In genomic region chr6:11110921-11111768, GRCh38 we compare ENCODE assay signal across 18 cellular contexts. TPM values are rescaled to one million over a fixed set of nuclear protein-coding genes. Genes with fewer than 3 reads are reported as not detected.
DNase-seq lines count a peak whose midpoint lies in the region; ATAC-seq and TF ChIP-seq lines count a peak whose summit lies in the region.
"Had no signal": no experiment of that assay in that cellular context is flagged by ENCODE, and none has a peak within 500 bp of the region (broad histone marks: within the 10 kb centered on the region; RNA-seq: fewer than 3 reads in every experiment).

A gene with protein sequence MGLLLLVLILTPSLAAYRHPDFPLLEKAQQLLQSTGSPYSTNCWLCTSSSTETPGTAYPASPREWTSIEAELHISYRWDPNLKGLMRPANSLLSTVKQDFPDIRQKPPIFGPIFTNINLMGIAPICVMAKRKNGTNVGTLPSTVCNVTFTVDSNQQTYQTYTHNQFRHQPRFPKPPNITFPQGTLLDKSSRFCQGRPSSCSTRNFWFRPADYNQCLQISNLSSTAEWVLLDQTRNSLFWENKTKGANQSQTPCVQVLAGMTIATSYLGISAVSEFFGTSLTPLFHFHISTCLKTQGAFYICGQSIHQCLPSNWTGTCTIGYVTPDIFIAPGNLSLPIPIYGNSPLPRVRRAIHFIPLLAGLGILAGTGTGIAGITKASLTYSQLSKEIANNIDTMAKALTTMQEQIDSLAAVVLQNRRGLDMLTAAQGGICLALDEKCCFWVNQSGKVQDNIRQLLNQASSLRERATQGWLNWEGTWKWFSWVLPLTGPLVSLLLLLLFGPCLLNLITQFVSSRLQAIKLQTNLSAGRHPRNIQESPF (minus strand): TSS chr6:11111725. CDS start chr6:11105310, 6,415 bp downstream.

- no peaks in the 10 kb centered on the region for H3K36me3 ChIP-seq in esophagus muscularis mucosa
- no peaks in the 10 kb centered on the region for H3K36me3 ChIP-seq in Peyer's patch
- no peaks in the 10 kb centered on the region for H3K36me3 ChIP-seq in mammary epithelial cell (ENCODE audit: insufficient read depth, low read length)

- H3K4me1 ChIP-seq in esophagus muscularis mucosa (peaks cover 0 to 18% (median 7%) of the 10 kb centered on the region in 4 donors), Peyer's patch (no peaks in the 10 kb centered on the region), mammary epithelial cell (ENCODE audit: insufficient read depth, low read length) (peaks cover 3% of the 10 kb centered on the region)

- H3K27me3 Mint-ChIP-seq in activated T-cell treated with anti-CD3 and anti-CD28 coated beads, Interleukin-2, amount 50 U/mL, for 4 hours (ENCODE audit: low read depth), result no peaks in the 10 kb centered on the region
- H3K27me3 Mint-ChIP-seq in type B pancreatic cell, result no peaks in the 10 kb centered on the region

- H3K27me3 ChIP-seq in esophagus muscularis mucosa, result no peaks in the 10 kb centered on the region
- no peaks in the 10 kb centered on the region for H3K27me3 ChIP-seq in Peyer's patch
- no peaks in the 10 kb centered on the region for H3K27me3 ChIP-seq in mammary epithelial cell (ENCODE audit: insufficient read depth, low read length)
- H3K27me3 ChIP-seq: foreskin keratinocyte had no signal

- peak; percentile 47 to 75 for ATAC-seq in activated T-cell treated with anti-CD3 and anti-CD28 coated beads, Interleukin-2, amount 50 U/mL, for 4 hours
- ATAC-seq: foreskin keratinocyte had no signal

- H3K4me3 Mint-ChIP-seq in activated T-cell treated with anti-CD3 and anti-CD28 coated beads, Interleukin-2, amount 50 U/mL, for 4 hours, result peak within 1 kb of the TSS; percentile 63
- H3K4me3 Mint-ChIP-seq in type B pancreatic cell, result peak within 1 kb of the TSS; percentile 18
- H3K4me3 Mint-ChIP-seq: natural killer cell had no signal

- no peak within 1 kb of the TSS for H3K27ac ChIP-seq in esophagus muscularis mucosa (replicated peaks in 1 of 4)
- H3K27ac ChIP-seq in Peyer's patch, result peak within 1 kb of the TSS in 1 of 4 donors; percentile 13
- H3K27ac ChIP-seq in mammary epithelial cell (ENCODE audit: insufficient read depth, low read depth, low read length), result no peak within 1 kb of the TSS
- H3K27ac ChIP-seq: foreskin keratinocyte had no signal

- H3K9ac ChIP-seq in mammary epithelial cell (ENCODE audit: insufficient read depth, low read length), result no peak within 1 kb of the TSS

- H3K9me3 Mint-ChIP-seq in activated T-cell treated with anti-CD3 and anti-CD28 coated beads, Interleukin-2, amount 50 U/mL, for 4 hours, result no peaks in the 10 kb centered on the region
- no peaks in the 10 kb centered on the region for H3K9me3 Mint-ChIP-seq in type B pancreatic cell
- H3K9me3 Mint-ChIP-seq: natural killer cell had no signal

- H3K9me3 ChIP-seq in esophagus muscularis mucosa, result no peaks in the 10 kb centered on the region
- no peaks in the 10 kb centered on the region for H3K9me3 ChIP-seq in Peyer's patch
- no peaks in the 10 kb centered on the region for H3K9me3 ChIP-seq in mammary epithelial cell (replicated peaks; ENCODE audit: insufficient read depth, low read length)

- DNase-seq in activated T-cell treated with anti-CD3 and anti-CD28 coated beads, Interleukin-2, amount 50 U/mL, for 4 hours, result no peak
- DNase-seq in activated T-cell treated with anti-CD3 and anti-CD28 coated beads for 4 hours (no peak), esophagus muscularis mucosa (ENCODE audit: extremely low spot score) (peak; percentile 87), type B pancreatic cell (ENCODE audit: extremely low spot score, unreplicated experiment) (no peak), Peyer's patch (no peak), cardiac septum (ENCODE audit: low spot score) (no peak), mammary epithelial cell (no peak)
- DNase-seq in activated T-cell treated with anti-CD3 and anti-CD28 coated beads, Interleukin-2, amount 50 U/mL, for 48 hours, result peak; percentile 32
- DNase-seq: ACHN, activated gamma-delta T cell treated with Interleukin-2 at 50 U/mL for 16 hours, cortex of kidney, DMS79 treated with DMSO at 0.1 percent for 48 hours, foreskin keratinocyte, natural killer cell, NCI-H1105, NCI-H510A treated with DMSO at 0.1 percent for 48 hours, small intestine had no signal

- no peak within 1 kb of the TSS for H2AFZ ChIP-seq in mammary epithelial cell (ENCODE audit: low read depth, low read length)

- dilution Hi-C loops in mammary epithelial cell (cut with HindIII; ENCODE audit: low sequenced_read_pairs), result no loop called here

- peaks cover 95% of the 10 kb centered on the region for H3K79me2 ChIP-seq in mammary epithelial cell (ENCODE audit: insufficient read depth, low read length)

- intact Hi-C loops in esophagus muscularis mucosa (cut with DNase I) (no loop called here), cardiac septum (cut with DNase I) (no loop called here), mammary epithelial cell (cut with micrococcal nuclease) (no loop called here)

- BruUV-seq in mammary epithelial cell (replicated peaks; lab: Mats Ljungman, UMichigan), result no TSS peak

- peak within 1 kb of the TSS; percentile 26 for H3K27ac Mint-ChIP-seq in type B pancreatic cell

- no peaks in the 10 kb centered on the region for H4K20me1 ChIP-seq in mammary epithelial cell (ENCODE audit: insufficient read depth, low read length)

- in situ Hi-C loops in mammary epithelial cell (cut with MboI; ENCODE audit: low sequenced_read_pairs in 2 of 2), result no loop called here

- CTCF ChIA-PET in mammary epithelial cell (lab: Charles Lee; ENCODE audit: low non-redundant PET), result no interaction called here

- WGBS in esophagus muscularis mucosa, result 89% methylated on average over 16 of the region's 16 CpGs
- 95% methylated on average over 15 of the region's 16 CpGs for whole genome bisulfite sequencing in mammary epithelial cell (ENCODE audit: low coverage, missing lambda C conversion rate)

- TF ChIP-seq POLR2A in esophagus muscularis mucosa (IDR thresholded peaks at IDR 0.05; ENCODE audit: low read depth), result no peak
- TF ChIP-seq POLR2A in Peyer's patch (IDR thresholded peaks at IDR 0.05), result no peak

- no peak within 1 kb of the TSS for H3K4me2 ChIP-seq in mammary epithelial cell (ENCODE audit: insufficient read depth, low read depth, low read length)

- H3K4me3 ChIP-seq in esophagus muscularis mucosa (no peak within 1 kb of the TSS), Peyer's patch (no peak within 1 kb of the TSS), mammary epithelial cell (replicated peaks in 1 of 3; ENCODE audit: insufficient read depth in 1 of 3, low read depth in 2 of 3, low read length in 3 of 3) (no peak within 1 kb of the TSS)

- no peaks in the 10 kb centered on the region for H3K36me3 Mint-ChIP-seq in activated T-cell treated with anti-CD3 and anti-CD28 coated beads, Interleukin-2, amount 50 U/mL, for 4 hours (ENCODE audit: insufficient read depth)
- H3K36me3 Mint-ChIP-seq in type B pancreatic cell, result peaks cover 13% of the 10 kb centered on the region
- H3K36me3 Mint-ChIP-seq: natural killer cell had no signal

- peaks cover 27% of the 10 kb centered on the region for H3K4me1 Mint-ChIP-seq in activated T-cell treated with anti-CD3 and anti-CD28 coated beads, Interleukin-2, amount 50 U/mL, for 4 hours (ENCODE audit: low read depth)
- peaks cover 21% of the 10 kb centered on the region for H3K4me1 Mint-ChIP-seq in type B pancreatic cell (ENCODE audit: unreplicated experiment)

- TF ChIP-seq CTCF in esophagus muscularis mucosa (IDR thresholded peaks at IDR 0.05), result no peak
- TF ChIP-seq CTCF in type B pancreatic cell (conservative IDR thresholded peaks at IDR 0.05), result no peak
- no peak for TF ChIP-seq CTCF in Peyer's patch (IDR thresholded peaks at IDR 0.05)
- no peak for TF ChIP-seq CTCF in mammary epithelial cell (conservative IDR thresholded peaks at IDR 0.05 in 1 of 2, IDR thresholded peaks at IDR 0.05 in 1 of 2; ENCODE audit: extremely low read depth in 1 of 2, insufficient read depth in 1 of 2, low read depth in 1 of 2, low read length in 2 of 2)

- no peak for TF ChIP-seq EP300 in esophagus muscularis mucosa (IDR thresholded peaks at IDR 0.05)

RNA-seq across cellular contexts. Expression of the gene that starts here (rescaled TPM):
- not detected for total RNA-seq in activated T-cell treated with anti-CD3 and anti-CD28 coated beads, Interleukin-2, amount 50 U/mL, for 4 hours
- under 1 TPM; 0.11 to 0.83 (median 0.27) TPM for total RNA-seq in esophagus muscularis mucosa
- not detected in 2 replicates for total RNA-seq in type B pancreatic cell (ENCODE audit: low replicate concordance)
- not detected for total RNA-seq in Peyer's patch
- not detected for total RNA-seq in cardiac septum
- total RNA-seq in mammary epithelial cell, result not detected
- polyA plus RNA-seq in mammary epithelial cell, result not detected
- not detected for polyA minus RNA-seq in mammary epithelial cell
- total RNA-seq: foreskin keratinocyte, natural killer cell had no signal
- polyA plus RNA-seq: foreskin keratinocyte, keratinocyte had no signal

Comparison
In these comparisons a context has a peak if more than half of its experiments do, and no peak if none do; other contexts are left out.
1. DNase-seq: peak in activated T-cell treated with anti-CD3 and anti-CD28 coated beads, Interleukin-2, amount 50 U/mL, for 48 hours (2 of 2); none in activated T-cell treated with anti-CD3 and anti-CD28 coated beads, Interleukin-2, amount 50 U/mL, for 4 hours (single experiment), activated T-cell treated with anti-CD3 and anti-CD28 coated beads for 4 hours (single experiment), type B pancreatic cell (single experiment), Peyer's patch (0 of 3), cardiac septum (single experiment) and mammary epithelial cell (single experiment).
2. Peak in ATAC-seq in activated T-cell treated with anti-CD3 and anti-CD28 coated beads, Interleukin-2, amount 50 U/mL, for 4 hours; RNA of the gene not detected or under 1 TPM.
3. Peak in DNase-seq in esophagus muscularis mucosa; RNA of the gene not detected or under 1 TPM.